7 cellular contexts compared by ENCODE assay signal in genomic region chr1:23555225-23555801, GRCh38. TPM values are rescaled to one million over a fixed set of nuclear protein-coding genes. Genes with fewer than 3 reads are reported as not detected.
DNase-seq lines count a peak whose midpoint lies in the region; ATAC-seq and TF ChIP-seq lines count a peak whose summit lies in the region.

No MANE protein-coding gene starts in this region.

- intact Hi-C loops in dorsolateral prefrontal cortex (cut with DNase I), result no loop called here
- intact Hi-C loops in naive thymus-derived CD4-positive, alpha-beta T cell (cut with micrococcal nuclease), result loop anchor here (1.0 to 10.0 kb wide), 7 partner anchors 25 to 189 kb away; partner anchors contain the start of genes E2F2 (in 1 of the 2) and ELOA (in 1 of the 2)

- H3K4me1 ChIP-seq in naive thymus-derived CD4-positive, alpha-beta T cell (ENCODE audit: control insufficient read depth in 2 of 2, insufficient read depth in 2 of 2, low read length in 2 of 2), result peaks cover 21 to 48% of the 10 kb centered on the region in 2 donors

- H3K4me3 ChIP-seq in dorsolateral prefrontal cortex, result peak overlapping the region; percentile 36 to 95 (median 70)
- peak overlapping the region; percentile 94 for H3K4me3 ChIP-seq in naive thymus-derived CD4-positive, alpha-beta T cell (ENCODE audit: low read length)

- peaks cover 0 to 3% (median 0%) of the 10 kb centered on the region in 11 donors for H3K9me3 Mint-ChIP-seq in naive thymus-derived CD4-positive, alpha-beta T cell

- peak; percentile 3 for ATAC-seq in GM19463 (IDR thresholded peaks at IDR 0.05; ENCODE audit: unreplicated experiment)
- ATAC-seq in naive thymus-derived CD4-positive, alpha-beta T cell, result peak; percentile 3
- no peak for ATAC-seq in HG02840 (IDR thresholded peaks at IDR 0.05; ENCODE audit: low FRiP score, unreplicated experiment)
- no peak for ATAC-seq in GM21528 (IDR thresholded peaks at IDR 0.05; ENCODE audit: low FRiP score, unreplicated experiment)

- H3K27ac Mint-ChIP-seq in naive thymus-derived CD4-positive, alpha-beta T cell, result peak overlapping the region; percentile 84 to 98 (median 92)

- peaks cover 0 to 10% (median 0%) of the 10 kb centered on the region in 3 experiments for H3K36me3 ChIP-seq in naive thymus-derived CD4-positive, alpha-beta T cell (ENCODE audit: control insufficient read depth in 2 of 3, insufficient read depth in 3 of 3, low read length in 3 of 3)

- peak overlapping the region; percentile 85 to 98 (median 92) for H3K4me3 Mint-ChIP-seq in naive thymus-derived CD4-positive, alpha-beta T cell

- H3K36me3 Mint-ChIP-seq in naive thymus-derived CD4-positive, alpha-beta T cell, result peaks cover 0 to 5% (median 4%) of the 10 kb centered on the region in 5 donors

- H3K27me3 Mint-ChIP-seq in naive thymus-derived CD4-positive, alpha-beta T cell, result peaks cover 0 to 16% (median 0%) of the 10 kb centered on the region in 5 donors

- H3K4me1 Mint-ChIP-seq in naive thymus-derived CD4-positive, alpha-beta T cell, result peaks cover 35 to 75% (median 64%) of the 10 kb centered on the region in 7 donors

- POLR2A ChIA-PET in naive thymus-derived CD4-positive, alpha-beta T cell (lab: Charles Lee), result interaction anchor here (0.8 to 57.7 kb wide), 15 partner anchors 10 to 211 kb away, joined by 3 to 1267 read pairs (median 8); partner anchors contain the start of genes ELOA and HNRNPR

- H3K27ac ChIP-seq in dorsolateral prefrontal cortex, result peak overlapping the region in 56 of 59 donors; percentile 52 to 96 (median 90)
- H3K27ac ChIP-seq in naive thymus-derived CD4-positive, alpha-beta T cell (ENCODE audit: low read depth, low read length), result peak overlapping the region; percentile 91

- TF ChIP-seq CTCF in dorsolateral prefrontal cortex (IDR thresholded peaks at IDR 0.05 in 54 of 56, conservative IDR thresholded peaks at IDR 0.05 in 2 of 56; ENCODE audit: low read depth in 1 of 56, partially characterized antibody in 56 of 56), result peak in 18 of 56 donors; percentile 0 to 47 (median 15)

- CTCF ChIA-PET in naive thymus-derived CD4-positive, alpha-beta T cell (lab: Charles Lee), result interaction anchor here (0.6 to 25.8 kb wide), 16 partner anchors 9 to 78 kb away, joined by 3 to 643 read pairs (median 4); no protein-coding TSS in a partner anchor

- DNase-seq in NCI-H69 (lab: John Stamatoyannopoulos, UW) (peak; percentile 86), dorsolateral prefrontal cortex (no peak), foreskin melanocyte (no peak)
- no peak for DNase-seq in naive thymus-derived CD4-positive, alpha-beta T cell

- H3K27me3 ChIP-seq in dorsolateral prefrontal cortex, result peaks cover 0 to 36% (median 7%) of the 10 kb centered on the region in 45 donors
- no peaks in the 10 kb centered on the region for H3K27me3 ChIP-seq in naive thymus-derived CD4-positive, alpha-beta T cell (ENCODE audit: control insufficient read depth in 2 of 2, insufficient read depth in 2 of 2, low read length in 2 of 2)

- H3K9me3 ChIP-seq in naive thymus-derived CD4-positive, alpha-beta T cell (ENCODE audit: control insufficient read depth in 2 of 3, low read length in 3 of 3), result no peaks in the 10 kb centered on the region

RNA-seq across cellular contexts. Expression of gene ID3, which starts 4.0 kb away (rescaled TPM):
- total RNA-seq in dorsolateral prefrontal cortex, result 100 to 1,000 TPM in 13 of 120 experiments, 10 to 100 TPM in 107; 20.5 to 247 (median 59.8) TPM
- total RNA-seq in naive thymus-derived CD4-positive, alpha-beta T cell, result 10 to 100 TPM; 14.8 to 89.4 (median 34.1) TPM
- 10 to 100 TPM; 13.0 to 28.3 TPM for polyA plus RNA-seq in naive thymus-derived CD4-positive, alpha-beta T cell

RNA-seq across cellular contexts. Expression of gene E2F2, which starts 24.3 kb away (rescaled TPM):
- 1 to 10 TPM in 1 of 120 experiments, under 1 TPM in 37, not detected in 82; 0.07 to 1.1 (median 0.15) TPM for total RNA-seq in dorsolateral prefrontal cortex
- total RNA-seq in naive thymus-derived CD4-positive, alpha-beta T cell, result 10 to 100 TPM in 1 of 5 experiments, 1 to 10 TPM in 1, under 1 TPM in 2, not detected in 1; 0.14 to 65.7 (median 2.5) TPM
- polyA plus RNA-seq in naive thymus-derived CD4-positive, alpha-beta T cell, result not detected

Comparison
In these comparisons a context has a peak if more than half of its experiments do, and no peak if none do; other contexts are left out.
1. ATAC-seq: peak in GM19463 (single experiment) and naive thymus-derived CD4-positive, alpha-beta T cell (single experiment); none in HG02840 (single experiment) and GM21528 (single experiment).
2. intact Hi-C loops: an anchor here in naive thymus-derived CD4-positive, alpha-beta T cell (1.0 to 10.0 kb wide); none called in dorsolateral prefrontal cortex.